ENCODE assay signal across 10 cellular contexts in genomic region chr1:18556364-18556763, GRCh38.
DNase-seq lines count a peak whose midpoint lies in the region; ATAC-seq and TF ChIP-seq lines count a peak whose summit lies in the region.
"Had no signal": no experiment of that assay in that cellular context is flagged by ENCODE, and none has a peak within 500 bp of the region (broad histone marks: within the 10 kb centered on the region; RNA-seq: fewer than 3 reads in every experiment).

No MANE protein-coding gene starts in this region.

- H3K27me3 Mint-ChIP-seq in activated T-cell treated with anti-CD3 and anti-CD28 coated beads, Interleukin-2, amount 50 U/mL, for 24 hours: peaks cover 62% of the 10 kb centered on the region
- peaks cover 26 to 37% of the 10 kb centered on the region in 2 donors for H3K27me3 Mint-ChIP-seq in natural killer cell (ENCODE audit: low read depth in 2 of 2)

- H3K36me3 Mint-ChIP-seq in activated T-cell treated with anti-CD3 and anti-CD28 coated beads, Interleukin-2, amount 50 U/mL, for 24 hours (ENCODE audit: low read depth): no peaks in the 10 kb centered on the region
- H3K36me3 Mint-ChIP-seq in natural killer cell: no peaks in the 10 kb centered on the region

- no peak overlapping the region for H3K4me3 ChIP-seq in heart left ventricle
- H3K4me3 ChIP-seq: SK-N-MC had no signal

- in situ Hi-C loops in G401 (cut with HindIII; ENCODE audit: low sequenced_read_pairs): no loop called here

- no peak overlapping the region for H3K4me3 Mint-ChIP-seq in activated T-cell treated with anti-CD3 and anti-CD28 coated beads, Interleukin-2, amount 50 U/mL, for 24 hours
- no peak overlapping the region for H3K4me3 Mint-ChIP-seq in natural killer cell

- no peaks in the 10 kb centered on the region for H3K9me3 Mint-ChIP-seq in activated T-cell treated with anti-CD3 and anti-CD28 coated beads, Interleukin-2, amount 50 U/mL, for 24 hours
- no peaks in the 10 kb centered on the region for H3K9me3 Mint-ChIP-seq in natural killer cell

- H3K27ac ChIP-seq in heart left ventricle: no peak overlapping the region
- H3K27ac ChIP-seq: SK-N-MC had no signal

- peaks cover 0 to 7% (median 0%) of the 10 kb centered on the region in 12 donors for H3K4me1 ChIP-seq in heart left ventricle

- 49 to 61% (median 57%) methylated on average over 4 of the region's 4 CpGs for WGBS in heart left ventricle, 4 donors

- peak; percentile 64 for DNase-seq in G401 (ENCODE audit: low spot score)
- DNase-seq in HuH-7.5 (ENCODE audit: low spot score): peak; percentile 33
- peak; percentile 15 for DNase-seq in astrocyte of the hippocampus (ENCODE audit: low read depth, low spot score)
- DNase-seq in midbrain (lab: John Stamatoyannopoulos, UW): peak; percentile 15
- DNase-seq in activated T-cell treated with anti-CD3 and anti-CD28 coated beads, Interleukin-2, amount 50 U/mL, for 24 hours: no peak
- no peak for DNase-seq in natural killer cell
- DNase-seq in heart left ventricle: no peak
- DNase-seq: central memory CD4-positive, alpha-beta T cell; GOT3 had no signal

- peaks cover 15 to 78% (median 49%) of the 10 kb centered on the region in 9 donors for H3K27me3 ChIP-seq in heart left ventricle

- H3K27ac Mint-ChIP-seq in activated T-cell treated with anti-CD3 and anti-CD28 coated beads, Interleukin-2, amount 50 U/mL, for 24 hours: no peak overlapping the region
- no peak overlapping the region for H3K27ac Mint-ChIP-seq in natural killer cell

- ATAC-seq in natural killer cell (no peak), heart left ventricle (no peak)

- no peak for TF ChIP-seq CTCF in natural killer cell (IDR thresholded peaks at IDR 0.05)
- TF ChIP-seq CTCF in heart left ventricle (IDR thresholded peaks at IDR 0.05): peak in 6 of 12 donors; percentile 9 to 36 (median 25)

- intact Hi-C loops in natural killer cell (cut with micrococcal nuclease) (no loop called here), heart left ventricle (cut with DNase I) (no loop called here)

- peaks cover 10% of the 10 kb centered on the region for H3K4me1 Mint-ChIP-seq in activated T-cell treated with anti-CD3 and anti-CD28 coated beads, Interleukin-2, amount 50 U/mL, for 24 hours (ENCODE audit: low read depth)
- peaks cover 7 to 12% of the 10 kb centered on the region in 2 donors for H3K4me1 Mint-ChIP-seq in natural killer cell

- H3K9me3 ChIP-seq in heart left ventricle: no peaks in the 10 kb centered on the region

- no peaks in the 10 kb centered on the region for H3K36me3 ChIP-seq in heart left ventricle

- no peak for TF ChIP-seq POLR2A in heart left ventricle (IDR thresholded peaks at IDR 0.05)

Comparison
In these comparisons a context has a peak if more than half of its experiments do, and no peak if none do; other contexts are left out.
1. DNase-seq: peak in G401 (single experiment), HuH-7.5 (single experiment), astrocyte of the hippocampus (single experiment) and midbrain (single experiment); none in activated T-cell treated with anti-CD3 and anti-CD28 coated beads, Interleukin-2, amount 50 U/mL, for 24 hours (single experiment), natural killer cell (single experiment) and heart left ventricle (0 of 5).